ENCODE assay signal across 18 cellular contexts in genomic region chr12:116027551-116027821, GRCh38.
DNase-seq lines count a peak whose midpoint lies in the region; ATAC-seq and TF ChIP-seq lines count a peak whose summit lies in the region.
"Had no signal": no experiment of that assay in that cellular context is flagged by ENCODE, and none has a peak within 500 bp of the region (broad histone marks: within the 10 kb centered on the region; RNA-seq: fewer than 3 reads in every experiment).

No MANE protein-coding gene starts in this region.

- TF ChIP-seq CTCF in GM23338 (conservative IDR thresholded peaks at IDR 0.05; ENCODE audit: low read depth in 2 of 2) = no peak

- H3F3A ChIP-seq in GM23338 (replicated peaks; ENCODE audit: low read depth) = no peaks in the 10 kb centered on the region

- H3K27ac ChIP-seq in GM23338 (ENCODE audit: low read depth) = peak overlapping the region; percentile 5; the same call in 1 of the 2 replicates
- H3K27ac ChIP-seq: SJSA1 had no signal

- peaks cover 11% of the 10 kb centered on the region; the same call in 1 of the 2 replicates for H3K4me1 ChIP-seq in GM23338 (ENCODE audit: insufficient read depth)
- H3K4me1 ChIP-seq: HAP-1, SJSA1 had no signal

- no peak overlapping the region for H3K4me2 ChIP-seq in GM23338

- H3K36me3 Mint-ChIP-seq in GM23338 (ENCODE audit: low read depth) (peaks cover 3% of the 10 kb centered on the region; the same call in 1 of the 3 replicates), memory B cell (peaks cover 12% of the 10 kb centered on the region)
- no peaks in the 10 kb centered on the region for H3K36me3 Mint-ChIP-seq in activated naive CD8-positive, alpha-beta T cell

- H3K27me3 Mint-ChIP-seq in GM23338 (ENCODE audit: insufficient read depth, low read depth, poor library complexity) = no peaks in the 10 kb centered on the region
- no peaks in the 10 kb centered on the region for H3K27me3 Mint-ChIP-seq in activated naive CD8-positive, alpha-beta T cell
- H3K27me3 Mint-ChIP-seq in memory B cell = no peaks in the 10 kb centered on the region
- H3K27me3 Mint-ChIP-seq: B cell; CD4-positive, CD25-positive, alpha-beta regulatory T cell had no signal

- H2AFZ ChIP-seq in GM23338 = no peak overlapping the region

- H4K20me1 ChIP-seq in GM23338 (replicated peaks; ENCODE audit: insufficient read depth) = no peaks in the 10 kb centered on the region

- H3K27ac Mint-ChIP-seq in GM23338 = no peak overlapping the region
- H3K27ac Mint-ChIP-seq in activated naive CD8-positive, alpha-beta T cell = peak overlapping the region; percentile 8
- peak overlapping the region; percentile 50 for H3K27ac Mint-ChIP-seq in memory B cell
- H3K27ac Mint-ChIP-seq: B cell had no signal

- H3K79me2 ChIP-seq in GM23338 (replicated peaks; ENCODE audit: insufficient read depth) = peaks cover 63% of the 10 kb centered on the region

- H3K27me3 ChIP-seq in GM23338 (ENCODE audit: insufficient read depth) = no peaks in the 10 kb centered on the region
- H3K27me3 ChIP-seq: SJSA1 had no signal

- H3K4me1 Mint-ChIP-seq in GM23338 = peaks cover 10% of the 10 kb centered on the region
- H3K4me1 Mint-ChIP-seq in activated naive CD8-positive, alpha-beta T cell (ENCODE audit: low read depth) = peaks cover 41% of the 10 kb centered on the region
- peaks cover 23% of the 10 kb centered on the region for H3K4me1 Mint-ChIP-seq in memory B cell

- ATAC-seq in GM23338 (peak; percentile 62), memory B cell (ENCODE audit: low read depth) (no peak)

- peak; percentile 12 for DNase-seq in ELR (ENCODE audit: low read depth)
- DNase-seq in GM23338 (ENCODE audit: low spot score) = peak; percentile 20
- no peak for DNase-seq in memory B cell (ENCODE audit: low spot score in 2 of 2)
- no peak for DNase-seq in Kasumi-1 (lab: John Stamatoyannopoulos, UW)
- DNase-seq in NCI-H2171 treated with DMSO at 0.1 percent for 48 hours (lab: John Stamatoyannopoulos, UW) = no peak
- DNase-seq in stimulated activated CD4-positive, alpha-beta T cell treated with anti-CD3 and anti-CD28 coated beads, Interleukin-2, amount 100 ng/mL, for 24 hours = no peak
- DNase-seq: Calu3; CD4-positive, CD25-positive, alpha-beta regulatory T cell; NCI-H1048; NCI-H1436 treated with DMSO at 0.1 percent for 48 hours; NCI-H2081; NCI-H226; NCI-H524 treated with DMSO at 0.1 percent for 48 hours; NK-92 treated with Interleukin-12 subunit alpha and Interleukin-12 subunit beta, amount 100 ng/mL, for 24 hours had no signal

- H3K36me3 ChIP-seq in GM23338 (ENCODE audit: insufficient read depth) = no peaks in the 10 kb centered on the region
- H3K36me3 ChIP-seq: HAP-1 had no signal

- H3K9me3 Mint-ChIP-seq in GM23338 (no peaks in the 10 kb centered on the region; the same call in 1 of the 3 replicates), memory B cell (peaks cover 3% of the 10 kb centered on the region)
- H3K9me3 Mint-ChIP-seq in activated naive CD8-positive, alpha-beta T cell (ENCODE audit: low read depth) = peaks cover 2% of the 10 kb centered on the region

- no peak overlapping the region for H3K4me3 ChIP-seq in GM23338
- H3K4me3 ChIP-seq: HAP-1, SJSA1 had no signal

- H3K4me3 Mint-ChIP-seq in GM23338 (no peak overlapping the region), memory B cell (no peak overlapping the region)
- H3K4me3 Mint-ChIP-seq in activated naive CD8-positive, alpha-beta T cell = no peak overlapping the region
- H3K4me3 Mint-ChIP-seq: B cell; CD4-positive, CD25-positive, alpha-beta regulatory T cell had no signal

- no peaks in the 10 kb centered on the region for H3K9me2 ChIP-seq in GM23338 (ENCODE audit: insufficient read depth)

TF ChIP-seq in GM23338, 12 proteins besides CTCF, POLR2A, EP300 and RAD21:
- TF ChIP-seq EZH2 (IDR thresholded peaks at IDR 0.05; ENCODE audit: low read depth, unreplicated experiment) = no peak
- no peak for TF ChIP-seq ZNF114 (CRISPR knock-in tag; IDR thresholded peaks at IDR 0.05)
- no peak for TF ChIP-seq EZH2phosphoT487 (IDR thresholded peaks at IDR 0.05; ENCODE audit: unreplicated experiment)
- TF ChIP-seq NANOG (IDR thresholded peaks at IDR 0.05; ENCODE audit: borderline replicate concordance) = no peak
- TF ChIP-seq, protein P1, sequence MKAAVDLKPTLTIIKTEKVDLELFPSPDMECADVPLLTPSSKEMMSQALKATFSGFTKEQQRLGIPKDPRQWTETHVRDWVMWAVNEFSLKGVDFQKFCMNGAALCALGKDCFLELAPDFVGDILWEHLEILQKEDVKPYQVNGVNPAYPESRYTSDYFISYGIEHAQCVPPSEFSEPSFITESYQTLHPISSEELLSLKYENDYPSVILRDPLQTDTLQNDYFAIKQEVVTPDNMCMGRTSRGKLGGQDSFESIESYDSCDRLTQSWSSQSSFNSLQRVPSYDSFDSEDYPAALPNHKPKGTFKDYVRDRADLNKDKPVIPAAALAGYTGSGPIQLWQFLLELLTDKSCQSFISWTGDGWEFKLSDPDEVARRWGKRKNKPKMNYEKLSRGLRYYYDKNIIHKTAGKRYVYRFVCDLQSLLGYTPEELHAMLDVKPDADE (IDR thresholded peaks at IDR 0.05) = no peak

Comparison
In these comparisons a context has a peak if more than half of its experiments do, and no peak if none do; other contexts are left out.
1. DNase-seq: peak in ELR (single experiment) and GM23338 (single experiment); none in memory B cell (0 of 2), Kasumi-1 (0 of 2), NCI-H2171 treated with DMSO at 0.1 percent for 48 hours (single experiment) and stimulated activated CD4-positive, alpha-beta T cell treated with anti-CD3 and anti-CD28 coated beads, Interleukin-2, amount 100 ng/mL, for 24 hours (0 of 2).